11 cellular contexts compared by ENCODE assay signal in the genomic region with DNA sequence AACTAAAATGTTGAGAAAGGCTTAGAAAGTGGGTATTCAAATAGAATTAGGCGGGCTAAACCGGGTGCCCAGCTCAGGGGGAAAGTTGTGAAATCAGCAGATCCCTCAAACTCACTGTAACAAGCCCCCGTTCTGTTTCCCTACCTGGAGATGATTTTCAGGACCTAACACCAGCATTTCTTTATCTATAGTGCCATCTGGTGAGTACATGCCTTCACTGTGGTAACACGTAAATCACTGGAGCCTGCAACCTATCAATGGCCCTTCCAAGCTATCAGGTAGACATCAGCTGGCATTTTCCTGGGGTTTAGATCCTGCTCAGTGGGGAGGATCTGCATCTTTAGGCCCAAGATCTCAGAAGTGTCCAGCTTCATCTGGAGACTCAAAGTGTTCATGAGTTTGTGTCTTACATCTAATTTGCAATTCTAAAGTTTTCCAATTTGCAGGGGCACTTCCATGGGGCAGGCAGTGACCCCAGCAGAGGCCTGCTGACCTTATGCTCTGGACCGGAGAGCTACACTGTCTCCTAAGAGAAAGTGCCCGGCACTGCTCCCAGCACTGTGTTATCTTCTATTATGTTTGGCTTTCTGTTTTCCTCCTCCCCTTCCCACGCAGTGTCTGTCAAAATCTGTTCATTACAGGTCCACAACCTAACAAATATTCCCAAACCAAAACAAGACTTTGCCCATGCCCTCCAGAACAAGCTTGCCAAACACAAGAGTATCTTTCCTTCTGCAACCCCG.
DNase-seq lines count a peak whose midpoint lies in the region; ATAC-seq and TF ChIP-seq lines count a peak whose summit lies in the region.
"Had no signal": no experiment of that assay in that cellular context is flagged by ENCODE, and none has a peak within 500 bp of the region (broad histone marks: within the 10 kb centered on the region; RNA-seq: fewer than 3 reads in every experiment).

No MANE protein-coding gene starts in this region.

- H3K4me3 ChIP-seq in OCI-LY3 (ENCODE audit: low read length) = no peak overlapping the region

- H3K79me2 ChIP-seq in OCI-LY3 (ENCODE audit: low read length) = no peaks in the 10 kb centered on the region

- no peaks in the 10 kb centered on the region for H3K4me1 ChIP-seq in OCI-LY3 (ENCODE audit: low read length)

- no peak overlapping the region for H3K4me2 ChIP-seq in OCI-LY3 (ENCODE audit: low read length)

- no peaks in the 10 kb centered on the region for H3K9me3 ChIP-seq in OCI-LY3 (ENCODE audit: insufficient read depth, low read length)

- ATAC-seq in GM18870 (IDR thresholded peaks at IDR 0.05; ENCODE audit: unreplicated experiment) = no peak

- no peaks in the 10 kb centered on the region for H3K36me3 ChIP-seq in OCI-LY3 (replicated peaks; ENCODE audit: low read depth, low read length)

- H3K9ac ChIP-seq in OCI-LY3 (ENCODE audit: low read length) = no peak overlapping the region

- no peak overlapping the region for H2AFZ ChIP-seq in OCI-LY3 (ENCODE audit: low read depth, low read length)

- peak; percentile 33 for TF ChIP-seq CTCF in OCI-LY3 (IDR thresholded peaks at IDR 0.05; ENCODE audit: low read depth, low read length)

- H3K27ac ChIP-seq in OCI-LY3 (ENCODE audit: low read length) = no peak overlapping the region

- no peaks in the 10 kb centered on the region for H4K20me1 ChIP-seq in OCI-LY3 (ENCODE audit: insufficient read depth, low read length)

- DNase-seq in DMS153 treated with DMSO at 0.1 percent for 48 hours (lab: John Stamatoyannopoulos, UW; ENCODE audit: unreplicated experiment) (peak; percentile 16), HT-29 (ENCODE audit: low spot score) (peak; percentile 15), iPS-NIHi11 (ENCODE audit: low spot score) (peak; percentile 34), T-helper 1 cell (no peak)
- DNase-seq in activated CD4-positive, alpha-beta T cell treated with anti-CD3 and anti-CD28 coated beads, Interleukin-2, amount 50 U/mL, for 48 hours = no peak
- DNase-seq in stimulated activated CD4-positive, alpha-beta T cell treated with anti-CD3 and anti-CD28 coated beads, Interleukin-4, amount 100 ng/mL, for 24 hours = no peak
- DNase-seq: activated T-cell treated with anti-CD3 and anti-CD28 coated beads, Interleukin-2, amount 50 U/mL, for 48 hours; cortex of kidney; NCI-H1417 treated with DMSO at 0.1 percent for 48 hours had no signal

- H3K27me3 ChIP-seq in OCI-LY3 (ENCODE audit: low read depth, low read length) = no peaks in the 10 kb centered on the region

Comparison
In these comparisons a context has a peak if more than half of its experiments do, and no peak if none do; other contexts are left out.
1. DNase-seq: peak in DMS153 treated with DMSO at 0.1 percent for 48 hours (single experiment), HT-29 (single experiment) and iPS-NIHi11 (single experiment); none in activated CD4-positive, alpha-beta T cell treated with anti-CD3 and anti-CD28 coated beads, Interleukin-2, amount 50 U/mL, for 48 hours (0 of 2), stimulated activated CD4-positive, alpha-beta T cell treated with anti-CD3 and anti-CD28 coated beads, Interleukin-4, amount 100 ng/mL, for 24 hours (single experiment) and T-helper 1 cell (0 of 5).